ENCODE assay signal across 18 cellular contexts in genomic region chr12:82862876-82863649, GRCh38.
"Had no signal": no experiment of that assay in that cellular context is flagged by ENCODE, and none has a peak within 500 bp of the region (broad histone marks: within the 10 kb centered on the region; RNA-seq: fewer than 3 reads in every experiment).

No MANE protein-coding gene starts in this region.

- ATAC-seq: activated CD4-positive, alpha-beta T cell treated with anti-CD3 and anti-CD28 coated beads for 36 hours; activated T-cell treated with anti-CD3 and anti-CD28 coated beads, Interleukin-2, amount 50 U/mL, for 4 hours; left ventricle myocardium superior; natural killer cell; T-helper 17 cell had no signal

- H3K27ac ChIP-seq: coronary artery, esophagus squamous epithelium, hepatocyte, right atrium auricular region had no signal

- H3K9me3 ChIP-seq: esophagus squamous epithelium, right atrium auricular region had no signal

- H3K27me3 ChIP-seq: esophagus squamous epithelium, hepatocyte, right atrium auricular region had no signal

- H2AFZ ChIP-seq: hepatocyte had no signal

- DNase-seq: activated CD4-positive, alpha-beta memory T cell treated with anti-CD3 and anti-CD28 coated beads, Interleukin-2, amount 10 ng/mL, durations not matched to agents 7 days and 5 days; activated CD4-positive, alpha-beta T cell treated with anti-CD3 and anti-CD28 coated beads for 36 hours; activated effector memory CD4-positive, alpha-beta T cell treated with Interleukin-2 at 50 U/mL for 16 hours; activated naive CD4-positive, alpha-beta T cell treated with anti-CD3 and anti-CD28 coated beads, Interleukin-2, amount 50 U/mL, for 16 hours; activated T-cell treated with anti-CD3 and anti-CD28 coated beads, Interleukin-2, amount 50 U/mL, for 4 hours; central memory CD4-positive, alpha-beta T cell; effector CD4-positive, alpha-beta T cell; esophagus squamous epithelium; left ventricle myocardium superior; natural killer cell; stimulated activated CD4-positive, alpha-beta T cell treated with anti-CD3 and anti-CD28 coated beads, Interleukin-15, amount 100 ng/mL, for 24 hours; stimulated activated CD4-positive, alpha-beta T cell treated with anti-CD3 and anti-CD28 coated beads, Interleukin-4, amount 100 ng/mL, for 1 hour; stimulated activated naive CD4-positive, alpha-beta T cell; T-helper 17 cell; trophoblast cell had no signal

- H3K79me2 ChIP-seq: hepatocyte had no signal

- H3K4me1 ChIP-seq: right atrium auricular region had no signal

- H3K36me3 ChIP-seq: esophagus squamous epithelium, right atrium auricular region had no signal

- H3K4me2 ChIP-seq: hepatocyte had no signal

- H3K4me3 ChIP-seq: coronary artery, esophagus squamous epithelium, hepatocyte, right atrium auricular region had no signal
